ENCODE assay signal across 9 cellular contexts in genomic region chr9:92325991-92326500, GRCh38. TPM values are rescaled to one million over a fixed set of nuclear protein-coding genes. Genes with fewer than 3 reads are reported as not detected.
DNase-seq lines count a peak whose midpoint lies in the region; FAIRE-seq and TF ChIP-seq lines count a peak whose summit lies in the region.
"Had no signal": no experiment of that assay in that cellular context is flagged by ENCODE, and none has a peak within 500 bp of the region (broad histone marks: within the 10 kb centered on the region; RNA-seq: fewer than 3 reads in every experiment).

No MANE protein-coding gene starts in this region.

- peaks cover 35% of the 10 kb centered on the region for H3K4me1 ChIP-seq in Karpas-422 (ENCODE audit: low read length)
- peaks cover 0 to 16% of the 10 kb centered on the region in 2 donors for H3K4me1 ChIP-seq in ascending aorta
- H3K4me1 ChIP-seq in kidney (ENCODE audit: control insufficient read depth in 1 of 2, insufficient read depth in 1 of 2, low read depth in 1 of 2, low read length in 2 of 2): peaks cover 6 to 9% of the 10 kb centered on the region in 2 donors

- TF ChIP-seq CTCF in ascending aorta (IDR thresholded peaks at IDR 0.05): no peak
- no peak for TF ChIP-seq CTCF in kidney (IDR thresholded peaks at IDR 0.05; ENCODE audit: borderline replicate concordance, extremely low read depth, insufficient read depth)

- DNase-seq in T-helper 1 cell: no peak
- DNase-seq in Karpas-422: peak; percentile 81
- no peak for DNase-seq in ascending aorta (ENCODE audit: low spot score in 2 of 2)
- DNase-seq in kidney: peak; percentile 87
- DNase-seq in cerebellar cortex (ENCODE audit: low spot score): no peak
- no peak for DNase-seq in NCI-H187 (lab: John Stamatoyannopoulos, UW)

- no peak for FAIRE-seq in kidney (lab: Jason Lieb, UNC)
- FAIRE-seq: colon had no signal

- H2AFZ ChIP-seq in Karpas-422 (ENCODE audit: low read length): peak overlapping the region; percentile 45; the same call in 1 of the 2 replicates

- peak overlapping the region; percentile 96 for H3K27ac Mint-ChIP-seq in T-helper 1 cell treated with Interleukin-12 subunit alpha and Interleukin-12 subunit beta and Interleukin-4 antibody, amounts not matched to agents 30 μg/mL and 1 μg/mL, for 36 hours

- H3K4me3 Mint-ChIP-seq in T-helper 1 cell treated with Interleukin-12 subunit alpha and Interleukin-12 subunit beta and Interleukin-4 antibody, amounts not matched to agents 30 μg/mL and 1 μg/mL, for 36 hours: peak overlapping the region; percentile 95

- no peaks in the 10 kb centered on the region for H3K9me2 ChIP-seq in Karpas-422 (replicated peaks; ENCODE audit: insufficient read depth, low read length)

- H4K20me1 ChIP-seq in Karpas-422 (ENCODE audit: insufficient read depth, low read depth, low read length): no peaks in the 10 kb centered on the region

- peak overlapping the region; percentile 42 for H3K27ac ChIP-seq in Karpas-422 (ENCODE audit: low read length)
- H3K27ac ChIP-seq in ascending aorta: peak overlapping the region; percentile 93 to 97
- peak overlapping the region; percentile 98 to 99 for H3K27ac ChIP-seq in kidney (ENCODE audit: low read depth in 2 of 2, low read length in 2 of 2)
- peak overlapping the region; percentile 94 for H3K27ac ChIP-seq in temporal lobe (ENCODE audit: low read depth, low read length)

- H3K36me3 ChIP-seq in Karpas-422 (ENCODE audit: insufficient read depth, low read length) (peaks cover 16% of the 10 kb centered on the region), ascending aorta (peaks cover 14 to 17% of the 10 kb centered on the region in 2 donors), kidney (ENCODE audit: control insufficient read depth in 1 of 2, insufficient read depth in 2 of 2, low read length in 2 of 2) (peaks cover 0 to 7% of the 10 kb centered on the region in 2 donors)

- H3K4me3 ChIP-seq in Karpas-422 (ENCODE audit: low read length) (peak overlapping the region; percentile 75), ascending aorta (peak overlapping the region; percentile 75 to 80), kidney (ENCODE audit: low read length in 2 of 2) (peak overlapping the region; percentile 79 to 94)

- no peaks in the 10 kb centered on the region for H3K27me3 ChIP-seq in Karpas-422 (ENCODE audit: low read length)
- no peaks in the 10 kb centered on the region for H3K27me3 ChIP-seq in ascending aorta

- intact Hi-C loops in ascending aorta (cut with DNase I): loop anchor here (1.0 to 10.0 kb wide), 6 partner anchors 33 to 439 kb away; partner anchors contain the start of genes BICD2, IARS1 and IPPK
- intact Hi-C loops in kidney (cut with DNase I): no loop called here

- peaks cover 87% of the 10 kb centered on the region for H3K79me2 ChIP-seq in Karpas-422 (ENCODE audit: low read length)

- no peaks in the 10 kb centered on the region for H3K27me3 Mint-ChIP-seq in T-helper 1 cell treated with Interleukin-12 subunit alpha and Interleukin-12 subunit beta and Interleukin-4 antibody, amounts not matched to agents 30 μg/mL and 1 μg/mL, for 36 hours (ENCODE audit: low read depth)

- no peaks in the 10 kb centered on the region for H3K9me3 Mint-ChIP-seq in T-helper 1 cell treated with Interleukin-12 subunit alpha and Interleukin-12 subunit beta and Interleukin-4 antibody, amounts not matched to agents 30 μg/mL and 1 μg/mL, for 36 hours

- H3K9ac ChIP-seq in Karpas-422 (ENCODE audit: low read length) (peak overlapping the region; percentile 81), kidney (ENCODE audit: low read length in 2 of 2) (peak overlapping the region; percentile 56 to 66)

- H3K36me3 Mint-ChIP-seq in T-helper 1 cell treated with Interleukin-12 subunit alpha and Interleukin-12 subunit beta and Interleukin-4 antibody, amounts not matched to agents 30 μg/mL and 1 μg/mL, for 36 hours (ENCODE audit: low read depth): peaks cover 9% of the 10 kb centered on the region

- peak overlapping the region; percentile 96 for H3K4me2 ChIP-seq in Karpas-422 (ENCODE audit: low read depth, low read length, poor library complexity, severe bottlenecking)

- H3K9me3 ChIP-seq in Karpas-422 (ENCODE audit: low read length): no peaks in the 10 kb centered on the region
- H3K9me3 ChIP-seq in ascending aorta: no peaks in the 10 kb centered on the region
- H3K9me3 ChIP-seq in kidney (ENCODE audit: control insufficient read depth in 1 of 2, low read length in 2 of 2): no peaks in the 10 kb centered on the region

- peaks cover 24% of the 10 kb centered on the region for H3K4me1 Mint-ChIP-seq in T-helper 1 cell treated with Interleukin-12 subunit alpha and Interleukin-12 subunit beta and Interleukin-4 antibody, amounts not matched to agents 30 μg/mL and 1 μg/mL, for 36 hours (ENCODE audit: low read depth)

RNA-seq across cellular contexts. Expression of gene CENPP, which starts 0.3 kb away (rescaled TPM):
- 11.0 and 12.6 TPM in 2 replicates for total RNA-seq in Karpas-422 (2014; rRNA removed; shearing (Covaris generic); ENCODE audit: low replicate concordance)
- total RNA-seq in ascending aorta: 0.43 TPM
- 4.2 TPM for total RNA-seq in kidney
- polyA plus RNA-seq in kidney (ENCODE audit: insufficient read depth, low read depth, low replicate concordance): 1.2 TPM
- 4.7 TPM for total RNA-seq in temporal lobe

RNA-seq across cellular contexts. Expression of gene NOL8, which starts 0.9 kb away (rescaled TPM):
- total RNA-seq in Karpas-422 (2014; rRNA removed; shearing (Covaris generic); ENCODE audit: low replicate concordance): 47.2 and 53.4 TPM in 2 replicates
- total RNA-seq in ascending aorta (11.5 TPM), kidney (32.4 TPM), temporal lobe (20.2 TPM)
- polyA plus RNA-seq in kidney (ENCODE audit: insufficient read depth, low read depth, low replicate concordance): 10.8 TPM

RNA-seq across cellular contexts. Expression of gene IARS1, which starts 32.5 kb away (rescaled TPM):
- total RNA-seq in Karpas-422 (2014; rRNA removed; shearing (Covaris generic); ENCODE audit: low replicate concordance): 247 and 401 TPM in 2 replicates
- total RNA-seq in ascending aorta (44.4 TPM), kidney (98.3 TPM), temporal lobe (120 TPM)
- polyA plus RNA-seq in kidney (ENCODE audit: insufficient read depth, low read depth, low replicate concordance): 30.7 TPM

Comparison
In these comparisons a context has a peak if more than half of its experiments do, and no peak if none do; other contexts are left out.
1. DNase-seq: peak in Karpas-422 (single experiment) and kidney (single experiment); none in T-helper 1 cell (0 of 5), ascending aorta (0 of 2), cerebellar cortex (single experiment) and NCI-H187 (0 of 2).
2. H3K27ac ChIP-seq: peak in every context shown above with its lines; median percentile 98 in kidney; 95 in ascending aorta; 94 in temporal lobe; 42 in Karpas-422.
3. Peak in every context shown above with its lines, with median percentiles within 50 percentile points of each other: H3K4me3 ChIP-seq.